Comparison of ENCODE assay signal across 8 cellular contexts in genomic region chr18:13501896-13502295, GRCh38.
DNase-seq lines count a peak whose midpoint lies in the region; ATAC-seq and TF ChIP-seq lines count a peak whose summit lies in the region.

No MANE protein-coding gene starts in this region.

- no peak overlapping the region for H3K27ac ChIP-seq in osteoblast (ENCODE audit: low read depth, low read length)

- H2AFZ ChIP-seq in osteoblast (ENCODE audit: low read length), result no peak overlapping the region

- peaks cover 16% of the 10 kb centered on the region for H3K9me3 Mint-ChIP-seq in T-helper 2 cell treated with Interferon-gamma antibody and Interleukin-4, amounts not matched to agents 5 μg/mL and 100 μg/mL, for 36 hours

- no peak overlapping the region for H3K4me3 Mint-ChIP-seq in T-helper 2 cell treated with Interferon-gamma antibody and Interleukin-4, amounts not matched to agents 5 μg/mL and 100 μg/mL, for 36 hours

- H3K79me2 ChIP-seq in osteoblast (ENCODE audit: insufficient read depth, low read length), result no peaks in the 10 kb centered on the region

- H3K27me3 ChIP-seq in H7 (ENCODE audit: control insufficient read depth, insufficient read depth, low read length), result no peaks in the 10 kb centered on the region
- peaks cover 9% of the 10 kb centered on the region for H3K27me3 ChIP-seq in osteoblast (ENCODE audit: insufficient read depth, low read length)
- no peaks in the 10 kb centered on the region for H3K27me3 ChIP-seq in HAP-1 (ENCODE audit: low read depth)

- H3K4me1 Mint-ChIP-seq in T-helper 2 cell treated with Interferon-gamma antibody and Interleukin-4, amounts not matched to agents 5 μg/mL and 100 μg/mL, for 36 hours (ENCODE audit: low read depth), result peaks cover 20% of the 10 kb centered on the region

- peak; percentile 98 for ATAC-seq in GM18868 (IDR thresholded peaks at IDR 0.05; ENCODE audit: unreplicated experiment)
- peak; percentile 99 for ATAC-seq in HG02571 (IDR thresholded peaks at IDR 0.05; ENCODE audit: unreplicated experiment)
- peak; percentile 39 for ATAC-seq in sciatic nerve

- no peak overlapping the region for H3K4me2 ChIP-seq in osteoblast (ENCODE audit: insufficient read depth, low read length)

- H3K36me3 ChIP-seq in H7 (replicated peaks; ENCODE audit: control insufficient read depth, insufficient read depth, low read length) (no peaks in the 10 kb centered on the region; the same call in 1 of the 2 replicates), osteoblast (ENCODE audit: insufficient read depth, low read length) (no peaks in the 10 kb centered on the region), HAP-1 (replicated peaks) (no peaks in the 10 kb centered on the region)

- no peak overlapping the region for H3K27ac Mint-ChIP-seq in T-helper 2 cell treated with Interferon-gamma antibody and Interleukin-4, amounts not matched to agents 5 μg/mL and 100 μg/mL, for 36 hours

- H3K4me3 ChIP-seq in H7 (ENCODE audit: insufficient read depth, low read depth, low read length) (no peak overlapping the region), osteoblast (ENCODE audit: insufficient read depth, low read length) (no peak overlapping the region), HAP-1 (no peak overlapping the region)

- H3K9me3 ChIP-seq in osteoblast (ENCODE audit: low read depth, low read length) (no peaks in the 10 kb centered on the region), HAP-1 (no peaks in the 10 kb centered on the region)

- in situ Hi-C loops in HAP-1 (cut with MboI; ENCODE audit: low sequenced_read_pairs), result no loop called here

- peaks cover 9% of the 10 kb centered on the region for H3K4me1 ChIP-seq in osteoblast (ENCODE audit: insufficient read depth, low read length)
- no peaks in the 10 kb centered on the region for H3K4me1 ChIP-seq in HAP-1

- H3K36me3 Mint-ChIP-seq in T-helper 2 cell treated with Interferon-gamma antibody and Interleukin-4, amounts not matched to agents 5 μg/mL and 100 μg/mL, for 36 hours (ENCODE audit: low read depth), result peaks cover 35% of the 10 kb centered on the region

- TF ChIP-seq CTCF in osteoblast (IDR thresholded peaks at IDR 0.05; ENCODE audit: extremely low read depth, low read depth, low read length), result no peak

- peak; percentile 36 for DNase-seq in T-helper 2 cell treated with Interferon-gamma antibody and Interleukin-4, amounts not matched to agents 5 μg/mL and 100 μg/mL, for 36 hours (ENCODE audit: low spot score)
- DNase-seq in sciatic nerve (ENCODE audit: low spot score) (no peak), H7 (no peak), osteoblast (ENCODE audit: insufficient read length, low spot score, missing footprints) (no peak), MV-4-11 (lab: John Stamatoyannopoulos, UW) (no peak), HAP-1 (ENCODE audit: low spot score in 2 of 2) (no peak)

- no peaks in the 10 kb centered on the region for H4K20me1 ChIP-seq in osteoblast (ENCODE audit: insufficient read depth, low read length)

- intact Hi-C loops in sciatic nerve (cut with DNase I), result no loop called here

- H3K27me3 Mint-ChIP-seq in T-helper 2 cell treated with Interferon-gamma antibody and Interleukin-4, amounts not matched to agents 5 μg/mL and 100 μg/mL, for 36 hours (ENCODE audit: low read depth), result no peaks in the 10 kb centered on the region

Comparison
In these comparisons a context has a peak if more than half of its experiments do, and no peak if none do; other contexts are left out.
1. ATAC-seq: peak in every context shown above with its lines; median percentile 99 in HG02571; 98 in GM18868; 39 in sciatic nerve.